ENCODE assay signal across 14 cellular contexts in the genomic region with DNA sequence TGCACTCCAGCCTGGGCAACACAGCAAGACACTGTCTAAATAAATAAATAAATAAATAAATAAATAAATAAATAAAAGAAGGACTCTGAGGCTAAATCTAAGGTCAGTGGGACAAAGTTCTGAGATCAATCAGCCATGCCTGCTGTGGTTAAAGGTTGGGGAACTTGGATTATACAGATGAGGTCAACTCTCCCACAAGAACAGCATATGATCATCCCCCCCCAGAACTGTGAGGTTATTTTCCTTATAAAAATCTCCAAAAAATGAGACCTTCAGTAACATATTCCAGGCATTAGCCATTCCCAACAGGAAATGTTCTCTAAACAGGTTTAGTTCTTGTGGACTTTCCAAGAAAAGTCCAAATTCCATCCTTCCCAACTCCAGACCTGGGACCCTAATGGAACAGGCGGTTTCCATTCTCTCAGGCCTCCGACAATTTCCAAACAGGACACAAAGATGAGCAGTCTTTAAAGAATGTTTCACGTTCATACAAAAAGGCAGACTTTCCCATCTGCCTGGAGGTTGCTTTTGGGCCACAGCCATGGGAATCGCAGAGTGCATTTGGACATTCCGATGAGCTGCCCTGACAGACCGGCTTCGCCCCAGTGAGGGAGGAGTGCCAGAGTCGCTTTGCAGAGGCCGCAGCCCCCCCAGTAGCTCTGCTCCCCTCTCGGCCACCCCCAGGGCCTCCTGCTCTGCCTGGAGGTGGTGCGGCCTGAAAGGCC.
DNase-seq lines count a peak whose midpoint lies in the region; ATAC-seq, FAIRE-seq and TF ChIP-seq lines count a peak whose summit lies in the region.
"Had no signal": no experiment of that assay in that cellular context is flagged by ENCODE, and none has a peak within 500 bp of the region (broad histone marks: within the 10 kb centered on the region; RNA-seq: fewer than 3 reads in every experiment).

No MANE protein-coding gene starts in this region.

- H3K9me3 Mint-ChIP-seq in astrocyte (ENCODE audit: unreplicated experiment), result peaks cover 9% of the 10 kb centered on the region
- H3K9me3 Mint-ChIP-seq in activated CD8-positive, alpha-beta T cell treated with anti-CD3 and anti-CD28 coated beads, Interleukin-2, amount 10 ng/mL, durations not matched to agents 7 days and 5 days (ENCODE audit: insufficient read depth), result no peaks in the 10 kb centered on the region
- H3K9me3 Mint-ChIP-seq: effector memory CD8-positive, alpha-beta T cell had no signal

- H3K9me3 ChIP-seq in astrocyte (ENCODE audit: insufficient read depth, low read depth, low read length) (peaks cover 2% of the 10 kb centered on the region), trophoblast cell (ENCODE audit: insufficient read depth, low read depth, low read length) (peaks cover 3% of the 10 kb centered on the region)
- H3K9me3 ChIP-seq: thyroid gland had no signal

- no peak overlapping the region for H3K23ac ChIP-seq in trophoblast cell (ENCODE audit: low read length)

- peak overlapping the region; percentile 56 for H3K4me2 ChIP-seq in astrocyte (ENCODE audit: low read length)
- no peak overlapping the region for H3K4me2 ChIP-seq in trophoblast cell (ENCODE audit: low read length)

- H4K91ac ChIP-seq in trophoblast cell (ENCODE audit: low read depth, low read length), result peak overlapping the region; percentile 97

- peak overlapping the region; percentile 95 for H3K18ac ChIP-seq in trophoblast cell (ENCODE audit: low read length)

- CTCF ChIA-PET in activated CD8-positive, alpha-beta T cell treated with anti-CD3 and anti-CD28 coated beads, Interleukin-2, amount 10 ng/mL, durations not matched to agents 7 days and 5 days (lab: Charles Lee), result no interaction called here

- H3K27ac Mint-ChIP-seq in astrocyte (ENCODE audit: unreplicated experiment), result peak overlapping the region; percentile 47
- H3K27ac Mint-ChIP-seq in activated CD8-positive, alpha-beta T cell treated with anti-CD3 and anti-CD28 coated beads, Interleukin-2, amount 10 ng/mL, durations not matched to agents 7 days and 5 days, result no peak overlapping the region
- H3K27ac Mint-ChIP-seq: effector memory CD8-positive, alpha-beta T cell; T-helper 17 cell had no signal

- H3K9ac ChIP-seq in astrocyte (ENCODE audit: low read length) (peak overlapping the region; percentile 74), trophoblast cell (ENCODE audit: low read length) (no peak overlapping the region)

- H4K8ac ChIP-seq in trophoblast cell (ENCODE audit: low read depth, low read length), result peak overlapping the region; percentile 68

- H3K4me1 Mint-ChIP-seq in astrocyte (ENCODE audit: low read depth, unreplicated experiment), result peaks cover 6% of the 10 kb centered on the region
- H3K4me1 Mint-ChIP-seq in activated CD8-positive, alpha-beta T cell treated with anti-CD3 and anti-CD28 coated beads, Interleukin-2, amount 10 ng/mL, durations not matched to agents 7 days and 5 days (ENCODE audit: low read depth), result no peaks in the 10 kb centered on the region
- H3K4me1 Mint-ChIP-seq: T-helper 17 cell had no signal

- peak overlapping the region; percentile 64 for H2BK12ac ChIP-seq in trophoblast cell (ENCODE audit: low read length)

- no peak overlapping the region for H3K4me3 Mint-ChIP-seq in astrocyte (ENCODE audit: unreplicated experiment)
- H3K4me3 Mint-ChIP-seq in activated CD8-positive, alpha-beta T cell treated with anti-CD3 and anti-CD28 coated beads, Interleukin-2, amount 10 ng/mL, durations not matched to agents 7 days and 5 days, result no peak overlapping the region
- H3K4me3 Mint-ChIP-seq: effector memory CD8-positive, alpha-beta T cell; T-helper 17 cell had no signal

- H3K4me3 ChIP-seq in astrocyte (ENCODE audit: insufficient read depth, low read depth, low read length) (no peak overlapping the region), fibroblast of villous mesenchyme (ENCODE audit: low read depth, low read length) (no peak overlapping the region), trophoblast cell (ENCODE audit: low read depth, low read length) (no peak overlapping the region)
- H3K4me3 ChIP-seq: thyroid gland had no signal

- H3K4me1 ChIP-seq in astrocyte (ENCODE audit: insufficient read depth, low read length), result peaks cover 10% of the 10 kb centered on the region
- H3K4me1 ChIP-seq in trophoblast cell (ENCODE audit: control insufficient read depth in 1 of 2, insufficient read depth in 2 of 2, low read length in 2 of 2), result peaks cover 16% of the 10 kb centered on the region in 2 experiments
- H3K4me1 ChIP-seq: thyroid gland had no signal

- H3K27ac ChIP-seq in astrocyte (ENCODE audit: low read depth, low read length) (peak overlapping the region; percentile 85), trophoblast cell (ENCODE audit: low read depth, low read length) (peak overlapping the region; percentile 93)
- H3K27ac ChIP-seq: thyroid gland had no signal

- H3K27me3 Mint-ChIP-seq in astrocyte (ENCODE audit: low read depth, unreplicated experiment), result peaks cover 24% of the 10 kb centered on the region
- peaks cover 12% of the 10 kb centered on the region for H3K27me3 Mint-ChIP-seq in activated CD8-positive, alpha-beta T cell treated with anti-CD3 and anti-CD28 coated beads, Interleukin-2, amount 10 ng/mL, durations not matched to agents 7 days and 5 days (ENCODE audit: low read depth)

- no peaks in the 10 kb centered on the region for H3K36me3 ChIP-seq in astrocyte (ENCODE audit: insufficient read depth, low read length)
- H3K36me3 ChIP-seq in trophoblast cell (ENCODE audit: control insufficient read depth in 1 of 2, insufficient read depth in 2 of 2, low read length in 2 of 2), result no peaks in the 10 kb centered on the region
- H3K36me3 ChIP-seq: thyroid gland had no signal

- DNase-seq in AG08395 (ENCODE audit: low spot score) (peak; percentile 72), astrocyte (ENCODE audit: low read depth) (peak; percentile 93), fibroblast of villous mesenchyme (ENCODE audit: low read depth) (peak; percentile 43), trophoblast cell (no peak), NOMO-1 treated with dmso at 0.1 percent for 144 hours (lab: John Stamatoyannopoulos, UW; ENCODE audit: unreplicated experiment) (no peak), globus pallidus (ENCODE audit: low spot score) (no peak)
- no peak for DNase-seq in activated CD8-positive, alpha-beta T cell treated with anti-CD3 and anti-CD28 coated beads, Interleukin-2, amount 10 ng/mL, durations not matched to agents 7 days and 5 days
- DNase-seq: activated CD4-positive, alpha-beta T cell treated with anti-CD3 and anti-CD28 coated beads, Interleukin-2, amount 50 U/mL, for 4 hours; DMS79; effector memory CD8-positive, alpha-beta T cell; Kasumi-1; T-helper 17 cell; thyroid gland had no signal

- no peak for FAIRE-seq in astrocyte (lab: Jason Lieb, UNC)

- POLR2A ChIA-PET in activated CD8-positive, alpha-beta T cell treated with anti-CD3 and anti-CD28 coated beads, Interleukin-2, amount 10 ng/mL, durations not matched to agents 7 days and 5 days (lab: Charles Lee), result no interaction called here

- peaks cover 18% of the 10 kb centered on the region for H3K79me1 ChIP-seq in trophoblast cell (ENCODE audit: low read length)

- no peaks in the 10 kb centered on the region for H3K27me3 ChIP-seq in astrocyte (ENCODE audit: insufficient read depth, low read length)
- no peaks in the 10 kb centered on the region for H3K27me3 ChIP-seq in trophoblast cell (ENCODE audit: insufficient read depth, low read length)
- H3K27me3 ChIP-seq: thyroid gland had no signal

- H3K14ac ChIP-seq in trophoblast cell (ENCODE audit: low read length), result peak overlapping the region; percentile 87

- H2AFZ ChIP-seq in astrocyte (ENCODE audit: low read depth, low read length), result peak overlapping the region; percentile 69
- H2AFZ ChIP-seq in trophoblast cell (ENCODE audit: insufficient read depth, low read length, poor library complexity), result peak overlapping the region; percentile 30

- no peaks in the 10 kb centered on the region for H3K36me3 Mint-ChIP-seq in astrocyte (ENCODE audit: low read depth, unreplicated experiment)
- H3K36me3 Mint-ChIP-seq in activated CD8-positive, alpha-beta T cell treated with anti-CD3 and anti-CD28 coated beads, Interleukin-2, amount 10 ng/mL, durations not matched to agents 7 days and 5 days (ENCODE audit: low read depth), result no peaks in the 10 kb centered on the region

- H2BK120ac ChIP-seq in trophoblast cell (ENCODE audit: insufficient read depth, low read length, poor library complexity), result peak overlapping the region; percentile 97

- peak overlapping the region; percentile 95 for H2BK5ac ChIP-seq in trophoblast cell (ENCODE audit: low read depth, low read length, poor library complexity)

- no peaks in the 10 kb centered on the region for H4K20me1 ChIP-seq in astrocyte (ENCODE audit: insufficient read depth, low read length)

- peak overlapping the region; percentile 19 for H3K4ac ChIP-seq in trophoblast cell (ENCODE audit: low read depth, low read length)

- no CpG with 5 or more reads among the region's 11 CpGs for WGBS in trophoblast cell (ENCODE audit: extremely low coverage, insufficient coverage, insufficient read length)

- ATAC-seq in activated CD8-positive, alpha-beta T cell treated with anti-CD3 and anti-CD28 coated beads, Interleukin-2, amount 10 ng/mL, durations not matched to agents 7 days and 5 days, result no peak
- no peak for ATAC-seq in HG02759 (IDR thresholded peaks at IDR 0.05; ENCODE audit: unreplicated experiment)
- ATAC-seq: effector memory CD8-positive, alpha-beta T cell; T-helper 17 cell had no signal

- peak overlapping the region; percentile 71 for H2AK5ac ChIP-seq in trophoblast cell (ENCODE audit: low read length)

- H3K79me2 ChIP-seq in astrocyte (ENCODE audit: insufficient read depth, low read length) (no peaks in the 10 kb centered on the region), trophoblast cell (ENCODE audit: control insufficient read depth, insufficient read depth, low read length, poor library complexity) (peaks cover 2% of the 10 kb centered on the region)

- TF ChIP-seq CTCF in astrocyte (IDR thresholded peaks at IDR 0.05; ENCODE audit: insufficient read depth, low read depth, low read length) (no peak), fibroblast of villous mesenchyme (IDR thresholded peaks at IDR 0.05; ENCODE audit: insufficient read depth, low read depth, low read length) (no peak)

- H4K12ac ChIP-seq in trophoblast cell (ENCODE audit: low read depth, low read length), result peak overlapping the region; percentile 58

Comparison
In these comparisons a context has a peak if more than half of its experiments do, and no peak if none do; other contexts are left out.
1. DNase-seq: peak in AG08395 (single experiment), astrocyte (single experiment) and fibroblast of villous mesenchyme (single experiment); none in trophoblast cell (0 of 2), activated CD8-positive, alpha-beta T cell treated with anti-CD3 and anti-CD28 coated beads, Interleukin-2, amount 10 ng/mL, durations not matched to agents 7 days and 5 days (single experiment), NOMO-1 treated with dmso at 0.1 percent for 144 hours (single experiment) and globus pallidus (single experiment).